In the genomic region with DNA sequence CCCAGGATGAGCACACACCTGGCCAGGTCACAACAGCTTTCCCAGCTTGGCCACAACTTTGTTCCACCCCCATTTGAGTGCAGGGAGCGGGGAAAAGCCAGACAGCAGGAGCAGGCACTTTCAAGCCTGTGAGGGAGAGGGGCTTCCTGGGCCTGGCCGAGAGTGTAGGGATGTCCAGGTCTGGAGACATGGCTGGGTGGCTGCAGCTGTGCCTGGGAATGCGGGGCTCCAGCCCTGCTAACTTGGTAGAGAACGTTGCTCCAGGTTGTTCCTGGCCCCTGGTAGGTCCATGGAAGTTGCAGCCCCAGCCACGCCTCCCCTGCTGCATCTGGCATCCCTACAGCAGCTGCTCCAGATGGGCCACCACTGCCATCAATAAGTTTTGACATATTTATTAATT, we compare ENCODE assay signal across 31 cellular contexts.
"Had no signal": no experiment of that assay in that cellular context is flagged by ENCODE, and none has a peak within 500 bp of the region (broad histone marks: within the 10 kb centered on the region; RNA-seq: fewer than 3 reads in every experiment).

No MANE protein-coding gene starts in this region.

- ATAC-seq: activated CD4-positive, alpha-beta T cell treated with anti-CD3 and anti-CD28 coated beads for 36 hours; activated CD8-positive, alpha-beta memory T cell treated with anti-CD3 and anti-CD28 coated beads, Interleukin-2, amount 10 ng/mL, durations not matched to agents 7 days and 5 days; activated CD8-positive, alpha-beta T cell treated with anti-CD3 and anti-CD28 coated beads, Interleukin-2, amount 10 ng/mL, durations not matched to agents 7 days and 5 days; activated naive CD8-positive, alpha-beta T cell treated with anti-CD3 and anti-CD28 coated beads, Interleukin-2, amount 50 U/mL, for 24 hours; body of pancreas; gastroesophageal sphincter had no signal

- H3K9me3 ChIP-seq: adrenal gland, body of pancreas, colonic mucosa, esophagus squamous epithelium had no signal

- H3K27me3 Mint-ChIP-seq: activated CD4-positive, alpha-beta memory T cell treated with anti-CD3 and anti-CD28 coated beads for 36 hours; activated CD4-positive, alpha-beta T cell treated with anti-CD3 and anti-CD28 coated beads for 36 hours; activated CD4-positive, alpha-beta T cell treated with anti-CD3 and anti-CD28 coated beads, Interleukin-2, amount 10 ng/mL, durations not matched to agents 24 days and 14 days; activated CD8-positive, alpha-beta memory T cell treated with anti-CD3 and anti-CD28 coated beads, Interleukin-2, amount 10 ng/mL, durations not matched to agents 7 days and 5 days; activated naive CD4-positive, alpha-beta T cell treated with anti-CD3 and anti-CD28 coated beads, Interleukin-2, amount 50 U/mL, for 24 hours; activated naive CD8-positive, alpha-beta T cell treated with anti-CD3 and anti-CD28 coated beads for 36 hours; activated naive CD8-positive, alpha-beta T cell treated with anti-CD3 and anti-CD28 coated beads, Interleukin-2, amount 50 U/mL, for 24 hours had no signal

- H3K27ac Mint-ChIP-seq: activated CD4-positive, alpha-beta memory T cell treated with anti-CD3 and anti-CD28 coated beads for 36 hours; activated CD4-positive, alpha-beta T cell treated with anti-CD3 and anti-CD28 coated beads for 36 hours; activated CD4-positive, alpha-beta T cell treated with anti-CD3 and anti-CD28 coated beads, Interleukin-2, amount 10 ng/mL, durations not matched to agents 24 days and 14 days; activated CD8-positive, alpha-beta memory T cell treated with anti-CD3 and anti-CD28 coated beads, Interleukin-2, amount 10 ng/mL, durations not matched to agents 7 days and 5 days; activated CD8-positive, alpha-beta T cell treated with anti-CD3 and anti-CD28 coated beads, Interleukin-2, amount 10 ng/mL, durations not matched to agents 7 days and 5 days; activated naive CD4-positive, alpha-beta T cell treated with anti-CD3 and anti-CD28 coated beads for 36 hours; activated naive CD4-positive, alpha-beta T cell treated with anti-CD3 and anti-CD28 coated beads, Interleukin-2, amount 50 U/mL, for 24 hours; activated naive CD8-positive, alpha-beta T cell treated with anti-CD3 and anti-CD28 coated beads for 36 hours; activated naive CD8-positive, alpha-beta T cell treated with anti-CD3 and anti-CD28 coated beads, Interleukin-2, amount 50 U/mL, for 24 hours; activated T-helper 1 cell treated with anti-CD3 and anti-CD28 coated beads, Interleukin-12 subunit alpha, Interleukin-12 subunit beta, Interleukin-2, Interleukin-4 antibody, amounts not matched to agents 30 ng/mL and 10 ng/mL and 1 ng/mL, durations not matched to agents 14 hours and 24 hours and 36 hours; activated T-helper 2 cell treated with anti-CD3 and anti-CD28 coated beads, Interferon-gamma antibody, Interleukin-2, Interleukin-4, amounts not matched to agents 10 μg/mL and 5 μg/mL and 100 μg/mL, durations not matched to agents 14 hours and 24 hours and 36 hours had no signal

- H3K27me3 ChIP-seq: adrenal gland, body of pancreas, colonic mucosa, esophagus squamous epithelium, gastroesophageal sphincter had no signal

- H3K4me1 ChIP-seq: adrenal gland, body of pancreas, colonic mucosa, esophagus squamous epithelium, gastroesophageal sphincter had no signal

- H3K27ac ChIP-seq: adrenal gland, body of pancreas, colonic mucosa, epithelial cell of prostate, esophagus squamous epithelium, gastroesophageal sphincter had no signal

- H3K36me3 Mint-ChIP-seq: activated CD4-positive, alpha-beta memory T cell treated with anti-CD3 and anti-CD28 coated beads for 36 hours; activated CD8-positive, alpha-beta memory T cell treated with anti-CD3 and anti-CD28 coated beads, Interleukin-2, amount 10 ng/mL, durations not matched to agents 7 days and 5 days; activated naive CD4-positive, alpha-beta T cell treated with anti-CD3 and anti-CD28 coated beads, Interleukin-2, amount 50 U/mL, for 24 hours; activated naive CD8-positive, alpha-beta T cell treated with anti-CD3 and anti-CD28 coated beads for 36 hours had no signal

- H3K9me3 Mint-ChIP-seq: activated CD4-positive, alpha-beta T cell treated with anti-CD3 and anti-CD28 coated beads, Interleukin-2, amount 10 ng/mL, durations not matched to agents 24 days and 14 days; activated naive CD4-positive, alpha-beta T cell treated with anti-CD3 and anti-CD28 coated beads, Interleukin-2, amount 50 U/mL, for 24 hours; activated naive CD8-positive, alpha-beta T cell treated with anti-CD3 and anti-CD28 coated beads for 36 hours; activated naive CD8-positive, alpha-beta T cell treated with anti-CD3 and anti-CD28 coated beads, Interleukin-2, amount 50 U/mL, for 24 hours had no signal

- DNase-seq: activated CD4-positive, alpha-beta memory T cell treated with anti-CD3 and anti-CD28 coated beads for 36 hours; activated CD4-positive, alpha-beta T cell treated with anti-CD3 and anti-CD28 coated beads for 36 hours; activated CD4-positive, alpha-beta T cell treated with anti-CD3 and anti-CD28 coated beads, Interleukin-2, amount 10 ng/mL, durations not matched to agents 24 days and 14 days; activated CD4-positive, CD25-positive, alpha-beta regulatory T cell; activated CD4-positive, CD25-positive, alpha-beta regulatory T cell treated with anti-CD3 and anti-CD28 coated beads, Interleukin-2, amount 50 U/mL, for 72 hours; activated CD8-positive, alpha-beta memory T cell treated with anti-CD3 and anti-CD28 coated beads, Interleukin-2, amount 10 ng/mL, durations not matched to agents 7 days and 5 days; activated CD8-positive, alpha-beta memory T cell treated with anti-CD3 and anti-CD28 coated beads, Interleukin-2, amount 50 U/mL, for 4 hours; activated CD8-positive, alpha-beta T cell treated with anti-CD3 and anti-CD28 coated beads, Interleukin-2, amount 10 ng/mL, durations not matched to agents 7 days and 5 days; activated effector memory CD4-positive, alpha-beta T cell treated with anti-CD3 and anti-CD28 coated beads, Interleukin-2, amount 50 U/mL, for 16 hours; activated naive CD4-positive, alpha-beta T cell treated with anti-CD3 and anti-CD28 coated beads for 36 hours; activated naive CD8-positive, alpha-beta T cell treated with anti-CD3 and anti-CD28 coated beads for 36 hours; activated naive CD8-positive, alpha-beta T cell treated with anti-CD3 and anti-CD28 coated beads, Interleukin-2, amount 50 U/mL, for 24 hours; activated T-cell treated with anti-CD3 and anti-CD28 coated beads, Interleukin-2, amount 50 U/mL, for 1 hour; activated T-cell treated with anti-CD3 and anti-CD28 coated beads, Interleukin-2, amount 50 U/mL, for 48 hours; adrenal gland; amygdala; aorta; body of pancreas; caudate nucleus; colonic mucosa; effector CD8-positive, alpha-beta T cell; esophagus squamous epithelium; foreskin melanocyte; T-helper 2 cell had no signal

- H3K36me3 ChIP-seq: adrenal gland, colonic mucosa, esophagus squamous epithelium, gastroesophageal sphincter had no signal

- H3K4me3 ChIP-seq: adrenal gland, body of pancreas, colonic mucosa, esophagus squamous epithelium, gastroesophageal sphincter had no signal

- H3K4me1 Mint-ChIP-seq: activated CD4-positive, alpha-beta T cell treated with anti-CD3 and anti-CD28 coated beads for 36 hours; activated CD4-positive, alpha-beta T cell treated with anti-CD3 and anti-CD28 coated beads, Interleukin-2, amount 10 ng/mL, durations not matched to agents 24 days and 14 days; activated CD8-positive, alpha-beta memory T cell treated with anti-CD3 and anti-CD28 coated beads, Interleukin-2, amount 10 ng/mL, durations not matched to agents 7 days and 5 days; activated naive CD4-positive, alpha-beta T cell treated with anti-CD3 and anti-CD28 coated beads, Interleukin-2, amount 50 U/mL, for 24 hours; activated naive CD8-positive, alpha-beta T cell treated with anti-CD3 and anti-CD28 coated beads for 36 hours; activated naive CD8-positive, alpha-beta T cell treated with anti-CD3 and anti-CD28 coated beads, Interleukin-2, amount 50 U/mL, for 24 hours had no signal

- H3K4me3 Mint-ChIP-seq: activated CD4-positive, alpha-beta memory T cell treated with anti-CD3 and anti-CD28 coated beads for 36 hours; activated CD4-positive, alpha-beta T cell treated with anti-CD3 and anti-CD28 coated beads for 36 hours; activated CD4-positive, alpha-beta T cell treated with anti-CD3 and anti-CD28 coated beads, Interleukin-2, amount 10 ng/mL, durations not matched to agents 24 days and 14 days; activated CD8-positive, alpha-beta memory T cell treated with anti-CD3 and anti-CD28 coated beads, Interleukin-2, amount 10 ng/mL, durations not matched to agents 7 days and 5 days; activated CD8-positive, alpha-beta T cell treated with anti-CD3 and anti-CD28 coated beads, Interleukin-2, amount 10 ng/mL, durations not matched to agents 7 days and 5 days; activated naive CD4-positive, alpha-beta T cell treated with anti-CD3 and anti-CD28 coated beads for 36 hours; activated naive CD4-positive, alpha-beta T cell treated with anti-CD3 and anti-CD28 coated beads, Interleukin-2, amount 50 U/mL, for 24 hours; activated naive CD8-positive, alpha-beta T cell treated with anti-CD3 and anti-CD28 coated beads for 36 hours; activated naive CD8-positive, alpha-beta T cell treated with anti-CD3 and anti-CD28 coated beads, Interleukin-2, amount 50 U/mL, for 24 hours; activated T-helper 1 cell treated with anti-CD3 and anti-CD28 coated beads, Interleukin-12 subunit alpha, Interleukin-12 subunit beta, Interleukin-2, Interleukin-4 antibody, amounts not matched to agents 30 ng/mL and 10 ng/mL and 1 ng/mL, durations not matched to agents 14 hours and 24 hours and 36 hours had no signal

- FAIRE-seq: endometrium, endothelial cell of umbilical vein had no signal
